8 cellular contexts compared by ENCODE assay signal in genomic region chr11:72643547-72643946, GRCh38. TPM values are rescaled to one million over a fixed set of nuclear protein-coding genes. Genes with fewer than 3 reads are reported as not detected.
DNase-seq lines count a peak whose midpoint lies in the region; ATAC-seq, FAIRE-seq and TF ChIP-seq lines count a peak whose summit lies in the region.

No MANE protein-coding gene starts in this region.

- TF ChIP-seq POLR2A in HepG2 (IDR thresholded peaks at IDR 0.05; ENCODE audit: insufficient read depth in 1 of 2, low read depth in 2 of 2, low read length in 2 of 2): no peak
- no peak for TF ChIP-seq POLR2A in right lobe of liver (IDR thresholded peaks at IDR 0.05)

- ATAC-seq in HepG2 (no peak), right lobe of liver (no peak)

- H3K9ac ChIP-seq in HepG2 (ENCODE audit: insufficient read depth, low read depth, low read length): no peak overlapping the region

- H3K4me1 ChIP-seq in HepG2 (ENCODE audit: insufficient read depth, low read length) (peaks cover 8% of the 10 kb centered on the region; the same call in 1 of the 2 replicates), right lobe of liver (peaks cover 0 to 14% (median 4%) of the 10 kb centered on the region in 4 donors)

- BruUV-seq in HepG2 (replicated peaks; lab: Mats Ljungman, UMichigan): no TSS peak

- WGBS in HepG2 (ENCODE audit: low lambda C conversion rate): 73% methylated on average over 7 of the region's 7 CpGs
- WGBS in right lobe of liver (ENCODE audit: insufficient coverage, low coverage, low lambda C conversion rate, missing lambda C conversion rate): 73% methylated on average over 3 of the region's 7 CpGs

- intact Hi-C loops in HepG2 (cut with micrococcal nuclease; ENCODE audit: unreplicated experiment) (loop anchor here (1.0 to 2.0 kb wide), 2 partner anchors 45 to 58 kb away; no protein-coding TSS in a partner anchor), right lobe of liver (cut with DNase I) (loop anchor here in 1 of 2 donors (2.0 kb wide), 1 partner anchor 55 kb away; no protein-coding TSS in a partner anchor)

- H3K4me3 ChIP-seq in HepG2 (replicated peaks in 1 of 3; ENCODE audit: insufficient read depth in 1 of 3, low read depth in 2 of 3, low read length in 3 of 3) (no peak overlapping the region), right lobe of liver (no peak overlapping the region)

- TF ChIP-seq CTCF in HepG2 (CRISPR knock-in tag; IDR thresholded peaks at IDR 0.05): no peak
- no peak for TF ChIP-seq CTCF in right lobe of liver (IDR thresholded peaks at IDR 0.05)

- CTCF ChIA-PET in HepG2 (lab: Yijun Ruan, JAX; ENCODE audit: low intra/inter-chr PET ratio, low total read pairs): interaction anchor here (1.2 to 3.3 kb wide), 5 partner anchors 45 to 172 kb away, joined by 3 to 29 read pairs (median 14); no protein-coding TSS in a partner anchor

- H3K4me2 ChIP-seq in HepG2 (ENCODE audit: low read depth, low read length): peak overlapping the region; percentile 79; the same call in 1 of the 2 replicates

- no peak for TF ChIP-seq RAD21 in HepG2 (CRISPR knock-in tag; IDR thresholded peaks at IDR 0.05)

- no peaks in the 10 kb centered on the region for H3K36me3 ChIP-seq in HepG2 (replicated peaks in 1 of 2; ENCODE audit: control insufficient read depth in 1 of 2, insufficient read depth in 2 of 2, low read length in 2 of 2)
- H3K36me3 ChIP-seq in right lobe of liver: no peaks in the 10 kb centered on the region

- POLR2A ChIA-PET in HepG2 (lab: Yijun Ruan, JAX): no interaction called here

- H3K79me2 ChIP-seq in HepG2 (ENCODE audit: insufficient read depth, low read length): no peaks in the 10 kb centered on the region

- H3K27ac ChIP-seq in HepG2 (ENCODE audit: extremely low read length, insufficient read depth, low read length) (no peak overlapping the region), right lobe of liver (no peak overlapping the region)

- in situ Hi-C loops in HepG2 (cut with HindIII; ENCODE audit: extremely low pct_ligation_motif_present, low pct_unique_long_range_greater_than_20kb): loop anchor here (5.0 kb wide), 1 partner anchor 46 kb away; no protein-coding TSS in a partner anchor

- no peaks in the 10 kb centered on the region for H4K20me1 ChIP-seq in HepG2 (ENCODE audit: insufficient read depth, low read length)

- TF ChIP-seq EP300 in HepG2 (IDR thresholded peaks at IDR 0.05; ENCODE audit: low read depth in 2 of 2, low read length in 2 of 2) (no peak), HepG2 (CRISPR knock-in tag; IDR thresholded peaks at IDR 0.05; ENCODE audit: borderline replicate concordance) (no peak)

- no peaks in the 10 kb centered on the region for H3K9me3 ChIP-seq in HepG2 (ENCODE audit: low read length)
- no peaks in the 10 kb centered on the region for H3K9me3 ChIP-seq in right lobe of liver

- H2AFZ ChIP-seq in HepG2 (ENCODE audit: low read length): no peak overlapping the region

- FAIRE-seq in HepG2 (lab: Jason Lieb, UNC): no peak

- H3K27me3 ChIP-seq in HepG2 (ENCODE audit: control insufficient read depth in 1 of 2, insufficient read depth in 2 of 2, low read length in 2 of 2) (peaks cover 10 to 43% of the 10 kb centered on the region in 2 experiments; a peak in 4 of 5 replicates), right lobe of liver (no peaks in the 10 kb centered on the region)

- DNase-seq in HepG2 (ENCODE audit: low spot score) (no peak), right lobe of liver (no peak), SW 1271 (lab: John Stamatoyannopoulos, UW) (peak; percentile 77 to 82), foreskin melanocyte (peak; percentile 8), ureter (ENCODE audit: low spot score) (no peak), NCI-H446 treated with DMSO at 0.1 percent for 48 hours (lab: John Stamatoyannopoulos, UW) (no peak), activated gamma-delta T cell (lab: John Stamatoyannopoulos, UW) (no peak), SHP77 (lab: John Stamatoyannopoulos, UW) (no peak)

TF ChIP-seq in HepG2, 621 proteins besides CTCF, POLR2A, EP300 and RAD21:
- TF ChIP-seq NFKB2 (CRISPR knock-in tag; IDR thresholded peaks at IDR 0.05; ENCODE audit: borderline replicate concordance): no peak
- TF ChIP-seq ZNF770 (CRISPR knock-in tag; IDR thresholded peaks at IDR 0.05): peak; percentile 21; the same call in 1 of the 2 replicates

RNA-seq across cellular contexts. Expression of gene PDE2A, which starts 30.7 kb away (rescaled TPM):
- not detected in 2 replicates for total RNA-seq in HepG2 (2016; rRNA removed; fragmentation: Illumina TruSeq; extraction: Trizol)
- total RNA-seq in HepG2 (2016; cell fraction: cytosol; rRNA removed; fragmentation: Illumina TruSeq; extraction: Trizol; ENCODE audit: low read depth): not detected in 2 replicates
- total RNA-seq in HepG2 (2016; cell fraction: insoluble cytoplasmic fraction; rRNA removed; fragmentation: Illumina TruSeq; extraction: Trizol): 0.19 TPM in 1 of 2 replicates, not detected in the other
- total RNA-seq in HepG2 (2016; cell fraction: membrane; rRNA removed; fragmentation: Illumina TruSeq; extraction: Trizol): not detected in 2 replicates
- total RNA-seq in HepG2 (2016; cell fraction: nucleus; rRNA removed; fragmentation: Illumina TruSeq; extraction: Trizol): 0.81 TPM in 1 of 2 replicates, not detected in the other
- polyA plus RNA-seq in HepG2 (2011; rRNA removed): 2.8 and 3.1 TPM in 2 replicates
- polyA plus RNA-seq in HepG2 (2011; cell fraction: cytosol; rRNA removed): 0.74 and 0.82 TPM in 2 replicates
- polyA plus RNA-seq in HepG2 (2011; cell fraction: nucleus; rRNA removed): 12.4 and 12.9 TPM in 2 replicates
- 1.1 and 1.3 TPM in 2 replicates for polyA plus RNA-seq in HepG2 (2012)
- polyA plus RNA-seq in HepG2 (2016; cell fraction: cytosol; fragmentation: Illumina TruSeq; extraction: Trizol; ENCODE audit: low read depth): not detected in 2 replicates
- polyA plus RNA-seq in HepG2 (2016; cell fraction: insoluble cytoplasmic fraction; fragmentation: Illumina TruSeq; extraction: Trizol; ENCODE audit: low read depth): not detected in 2 replicates
- polyA plus RNA-seq in HepG2 (2016; cell fraction: membrane; fragmentation: Illumina TruSeq; extraction: Trizol; ENCODE audit: low read depth): not detected in 2 replicates
- not detected in 2 replicates for polyA plus RNA-seq in HepG2 (2016; cell fraction: nucleus; fragmentation: Illumina TruSeq; extraction: Trizol; ENCODE audit: insufficient read depth, low read depth)
- polyA minus RNA-seq in HepG2 (2011; rRNA and poly(A)+ RNA removed; ENCODE audit: low replicate concordance): 1.6 and 410 TPM in 2 replicates
- polyA minus RNA-seq in HepG2 (2011; cell fraction: cytosol; rRNA and poly(A)+ RNA removed): 0.62 and 1.1 TPM in 2 replicates
- 2.2 and 3.6 TPM in 2 replicates for polyA minus RNA-seq in HepG2 (2011; cell fraction: nucleus; rRNA and poly(A)+ RNA removed)
- 10 to 100 TPM; 11.2 to 46.3 (median 22.8) TPM for total RNA-seq in right lobe of liver
- total RNA-seq in ureter: 49.6 TPM

Comparison
In these comparisons a context has a peak if more than half of its experiments do, and no peak if none do; other contexts are left out.
1. RNA of gene PDE2A, which starts 30.7 kb away (total RNA-seq): 49.6 TPM in ureter (single experiment) and 11.2 to 46.3 TPM in right lobe of liver; 0.19 to 0.81 TPM in HepG2; every median in the first group is over 4 times any median in the second.
2. DNase-seq: peak in SW 1271 (2 of 2) and foreskin melanocyte (single experiment); none in HepG2 (single experiment), right lobe of liver (0 of 3), ureter (single experiment), NCI-H446 treated with DMSO at 0.1 percent for 48 hours (single experiment), activated gamma-delta T cell (single experiment) and SHP77 (0 of 2).